Comparison of ENCODE assay signal across 9 cellular contexts in genomic region chr13:109131698-109132257, GRCh38.
DNase-seq lines count a peak whose midpoint lies in the region; ATAC-seq and TF ChIP-seq lines count a peak whose summit lies in the region.
"Had no signal": no experiment of that assay in that cellular context is flagged by ENCODE, and none has a peak within 500 bp of the region (broad histone marks: within the 10 kb centered on the region; RNA-seq: fewer than 3 reads in every experiment).

No MANE protein-coding gene starts in this region.

- intact Hi-C loops in transverse colon (cut with DNase I; ENCODE audit: low total_unique reads): no loop called here

- no peak overlapping the region for H3K9ac ChIP-seq in NT2/D1 (ENCODE audit: insufficient read length, low read depth)

- H3K27me3 ChIP-seq in NT2/D1 (ENCODE audit: insufficient read depth, insufficient read length) (no peaks in the 10 kb centered on the region), transverse colon (no peaks in the 10 kb centered on the region)

- no peaks in the 10 kb centered on the region for H3K36me3 ChIP-seq in NT2/D1 (ENCODE audit: insufficient read depth, insufficient read length, low read length)
- H3K36me3 ChIP-seq in transverse colon: no peaks in the 10 kb centered on the region

- TF ChIP-seq EP300 in transverse colon (IDR thresholded peaks at IDR 0.05; ENCODE audit: low read depth): no peak

- H3K9me3 ChIP-seq in NT2/D1 (ENCODE audit: insufficient read depth, low read length) (no peaks in the 10 kb centered on the region), transverse colon (no peaks in the 10 kb centered on the region)

- DNase-seq in NT2/D1 (ENCODE audit: low read depth, low spot score) (peak; percentile 18), medulla oblongata (ENCODE audit: extremely low spot score) (peak; percentile 67), transverse colon (no peak), NCI-H524 (lab: John Stamatoyannopoulos, UW) (no peak)
- DNase-seq in stimulated activated CD8-positive, alpha-beta memory T cell treated with anti-CD3 and anti-CD28 coated beads, Interleukin-4, amount 100 ng/mL, for 48 hours: no peak
- no peak for DNase-seq in activated CD8-positive, alpha-beta memory T cell treated with anti-CD3 and anti-CD28 coated beads, Interleukin-2, amount 50 U/mL, for 48 hours
- DNase-seq: activated naive CD8-positive, alpha-beta T cell treated with anti-CD3 and anti-CD28 coated beads, Interleukin-2, amount 10 ng/mL, durations not matched to agents 7 days and 5 days had no signal

- H3K4me3 ChIP-seq in NT2/D1 (ENCODE audit: insufficient read length, low read depth) (no peak overlapping the region), transverse colon (no peak overlapping the region)

- in situ Hi-C loops in transverse colon (cut with MboI; ENCODE audit: low pct_ligation_motif_present in 1 of 4, low pct_unique_long_range_greater_than_20kb in 1 of 4, low sequenced_read_pairs in 3 of 4): loop anchor here in 3 of 4 donors (25.0 kb wide), 2 partner anchors 656 to 981 kb away; partner anchors contain the start of gene IRS2 (in 3 of the 3)

- WGBS in transverse colon (ENCODE audit: low coverage in 1 of 2), 2 donors: 5 to 34% methylated on average over 4 to 10 of the region's 10 CpGs

- peak overlapping the region in 1 of 4 donors; percentile 2 for H3K27ac ChIP-seq in transverse colon

- peak; percentile 81 for ATAC-seq in GM18858 (IDR thresholded peaks at IDR 0.05; ENCODE audit: unreplicated experiment)
- ATAC-seq in HG02763 (IDR thresholded peaks at IDR 0.05; ENCODE audit: unreplicated experiment): peak; percentile 87

- no peak for TF ChIP-seq POLR2A in transverse colon (IDR thresholded peaks at IDR 0.05)

- no peak for TF ChIP-seq CTCF in transverse colon (IDR thresholded peaks at IDR 0.05)

- H3K4me1 ChIP-seq in NT2/D1 (ENCODE audit: insufficient read depth, insufficient read length) (no peaks in the 10 kb centered on the region), transverse colon (peaks cover 0 to 3% (median 0%) of the 10 kb centered on the region in 4 donors)

Comparison
In these comparisons a context has a peak if more than half of its experiments do, and no peak if none do; other contexts are left out.
1. DNase-seq: peak in NT2/D1 (single experiment) and medulla oblongata (single experiment); none in transverse colon (single experiment), NCI-H524 (0 of 2), stimulated activated CD8-positive, alpha-beta memory T cell treated with anti-CD3 and anti-CD28 coated beads, Interleukin-4, amount 100 ng/mL, for 48 hours (single experiment) and activated CD8-positive, alpha-beta memory T cell treated with anti-CD3 and anti-CD28 coated beads, Interleukin-2, amount 50 U/mL, for 48 hours (single experiment).